ENCODE assay signal across 8 cellular contexts in genomic region chr3:87997298-87997697, GRCh38.
A peak's percentile ranks its signal among the peaks of the same experiment; 100 is the strongest.
DNase-seq lines count a peak whose midpoint lies in the region; ATAC-seq and TF ChIP-seq lines count a peak whose summit lies in the region.

No MANE protein-coding gene starts in this region.

- H3K27me3 ChIP-seq in left lung, result no peaks in the 10 kb centered on the region

- no peak overlapping the region for H3K27ac ChIP-seq in left lung

- ATAC-seq in HG03159 (IDR thresholded peaks at IDR 0.05; ENCODE audit: unreplicated experiment) (peak; percentile 84), left lung (peak; percentile 24)

- DNase-seq in activated effector memory CD4-positive, alpha-beta T cell treated with anti-CD3 and anti-CD28 coated beads, Interleukin-2, amount 50 U/mL, for 16 hours, result peak; percentile 77
- DNase-seq in activated effector memory CD4-positive, alpha-beta T cell treated with Interleukin-2 at 50 U/mL for 16 hours, result no peak
- peak; percentile 35 to 41 for DNase-seq in activated CD4-positive, alpha-beta T cell treated with anti-CD3 and anti-CD28 coated beads for 4 hours
- DNase-seq in left lung (no peak), NCI-H2107 (lab: John Stamatoyannopoulos, UW) (no peak), COR-L47 (lab: John Stamatoyannopoulos, UW) (no peak), cortex of kidney (lab: John Stamatoyannopoulos, UW) (no peak)

- no peaks in the 10 kb centered on the region for H3K4me1 ChIP-seq in left lung

- H3K4me3 ChIP-seq in left lung, result no peak overlapping the region

- TF ChIP-seq CTCF in left lung (IDR thresholded peaks at IDR 0.05), result no peak

- H3K36me3 ChIP-seq in left lung, result no peaks in the 10 kb centered on the region

- H3K9me3 ChIP-seq in left lung, result no peaks in the 10 kb centered on the region

- intact Hi-C loops in left lung (cut with DNase I), result no loop called here

Comparison
In these comparisons a context has a peak if more than half of its experiments do, and no peak if none do; other contexts are left out.
1. DNase-seq: peak in activated effector memory CD4-positive, alpha-beta T cell treated with anti-CD3 and anti-CD28 coated beads, Interleukin-2, amount 50 U/mL, for 16 hours (single experiment) and activated CD4-positive, alpha-beta T cell treated with anti-CD3 and anti-CD28 coated beads for 4 hours (2 of 2); none in activated effector memory CD4-positive, alpha-beta T cell treated with Interleukin-2 at 50 U/mL for 16 hours (single experiment), left lung (0 of 2), NCI-H2107 (single experiment), COR-L47 (single experiment) and cortex of kidney (single experiment).